12 cellular contexts compared by ENCODE assay signal in genomic region chr1:10979483-10979920, GRCh38. TPM values are rescaled to one million over a fixed set of nuclear protein-coding genes. Genes with fewer than 3 reads are reported as not detected.
DNase-seq lines count a peak whose midpoint lies in the region; ATAC-seq and TF ChIP-seq lines count a peak whose summit lies in the region.
"Had no signal": no experiment of that assay in that cellular context is flagged by ENCODE, and none has a peak within 500 bp of the region (broad histone marks: within the 10 kb centered on the region; RNA-seq: fewer than 3 reads in every experiment).

No MANE protein-coding gene starts in this region.

- H3K27ac ChIP-seq in heart right ventricle = peak overlapping the region in 8 of 10 donors; percentile 12 to 76 (median 56)
- H3K27ac ChIP-seq: BLaER1 treated with 17β-estradiol and CSF1 and Interleukin-3, amounts not matched to agents 10 nM and 100 nM; hepatocyte; spleen had no signal

- no peaks in the 10 kb centered on the region for H3K9me3 Mint-ChIP-seq in Calu3 (ENCODE audit: low read depth, unreplicated experiment)
- H3K9me3 Mint-ChIP-seq: activated naive CD8-positive, alpha-beta T cell treated with anti-CD3 and anti-CD28 coated beads, Interleukin-2, amount 10 ng/mL, durations not matched to agents 7 days and 5 days had no signal

- peak; percentile 52 to 66 (median 58) for ATAC-seq in heart right ventricle
- no peak for ATAC-seq in GM21447 (IDR thresholded peaks at IDR 0.05; ENCODE audit: unreplicated experiment)

- no peaks in the 10 kb centered on the region for H3K27me3 ChIP-seq in adipocyte (replicated peaks; ENCODE audit: control insufficient read depth, insufficient read depth, low read length)
- peaks cover 0 to 15% (median 0%) of the 10 kb centered on the region in 7 donors for H3K27me3 ChIP-seq in heart right ventricle
- H3K27me3 ChIP-seq: BLaER1 treated with 17β-estradiol and CSF1 and Interleukin-3, amounts not matched to agents 10 nM and 100 nM had no signal

- BruUV-seq in Calu3 (replicated peaks; lab: Mats Ljungman, UMichigan) = no TSS peak

- peak overlapping the region; percentile 80 for H3K27ac Mint-ChIP-seq in Calu3 (ENCODE audit: unreplicated experiment)
- H3K27ac Mint-ChIP-seq: activated naive CD8-positive, alpha-beta T cell treated with anti-CD3 and anti-CD28 coated beads, Interleukin-2, amount 10 ng/mL, durations not matched to agents 7 days and 5 days had no signal

- H3K36me3 ChIP-seq in adipocyte (ENCODE audit: control insufficient read depth, insufficient read depth, low read length, severe bottlenecking) = no peaks in the 10 kb centered on the region
- H3K36me3 ChIP-seq in heart right ventricle = no peaks in the 10 kb centered on the region
- H3K36me3 ChIP-seq: BLaER1 treated with 17β-estradiol and CSF1 and Interleukin-3, amounts not matched to agents 10 nM and 100 nM; spleen had no signal

- intact Hi-C loops in Calu3 (cut with micrococcal nuclease; ENCODE audit: unreplicated experiment) = loop anchor here (1.0 kb wide), 1 partner anchor 33 kb away; the partner anchor contains the start of gene TARDBP
- intact Hi-C loops in heart right ventricle (cut with DNase I) = no loop called here

- WGBS in heart right ventricle, 2 donors = 56 to 65% methylated on average over 13 of the region's 13 CpGs

- TF ChIP-seq CTCF in Calu3 (IDR thresholded peaks at IDR 0.05; ENCODE audit: unreplicated experiment) (no peak), heart right ventricle (IDR thresholded peaks at IDR 0.05) (no peak)

- H3K9me3 ChIP-seq in adipocyte (ENCODE audit: control insufficient read depth, low read length) = no peaks in the 10 kb centered on the region
- no peaks in the 10 kb centered on the region for H3K9me3 ChIP-seq in heart right ventricle
- H3K9me3 ChIP-seq: spleen had no signal

- H3K36me3 Mint-ChIP-seq in Calu3 (ENCODE audit: insufficient read depth, unreplicated experiment) = no peaks in the 10 kb centered on the region
- H3K36me3 Mint-ChIP-seq: activated naive CD8-positive, alpha-beta T cell treated with anti-CD3 and anti-CD28 coated beads, Interleukin-2, amount 10 ng/mL, durations not matched to agents 7 days and 5 days had no signal

- peak; percentile 74 for DNase-seq in Calu3
- peak; percentile 26 for DNase-seq in adipocyte (ENCODE audit: low read depth)
- DNase-seq in heart right ventricle = peak in 1 of 2 donors; percentile 46
- DNase-seq in pons (ENCODE audit: low spot score) = peak; percentile 96
- DNase-seq in DMS153 (lab: John Stamatoyannopoulos, UW) = no peak
- no peak for DNase-seq in ecto neural progenitor cell (ENCODE audit: low spot score)
- no peak for DNase-seq in SIG-M5 (lab: John Stamatoyannopoulos, UW)
- DNase-seq: activated naive CD8-positive, alpha-beta T cell treated with anti-CD3 and anti-CD28 coated beads, Interleukin-2, amount 10 ng/mL, durations not matched to agents 7 days and 5 days; spleen had no signal

- CTCF ChIA-PET in Calu3 (lab: Charles Lee) = interaction anchor here (1.2 to 1.4 kb wide), 2 partner anchors 17 to 58 kb away, joined by 3 read pairs; no protein-coding TSS in a partner anchor

- H3K4me3 ChIP-seq in adipocyte (ENCODE audit: low read length) (peak overlapping the region; percentile 29), heart right ventricle (no peak overlapping the region)
- H3K4me3 ChIP-seq: BLaER1 treated with 17β-estradiol and CSF1 and Interleukin-3, amounts not matched to agents 10 nM and 100 nM; hepatocyte; spleen had no signal

- no peak overlapping the region for H3K9ac ChIP-seq in adipocyte (ENCODE audit: low read length)
- H3K9ac ChIP-seq: BLaER1 treated with 17β-estradiol and CSF1 and Interleukin-3, amounts not matched to agents 10 nM and 100 nM had no signal

- H3K4me1 ChIP-seq in adipocyte (ENCODE audit: control insufficient read depth, insufficient read depth, low read length) (peaks cover 38% of the 10 kb centered on the region), heart right ventricle (peaks cover 5 to 23% (median 17%) of the 10 kb centered on the region in 9 donors)

- peak overlapping the region; percentile 46 for H3K4me3 Mint-ChIP-seq in Calu3 (ENCODE audit: low read depth, unreplicated experiment)
- H3K4me3 Mint-ChIP-seq: activated naive CD8-positive, alpha-beta T cell treated with anti-CD3 and anti-CD28 coated beads, Interleukin-2, amount 10 ng/mL, durations not matched to agents 7 days and 5 days had no signal

- H3K4me1 Mint-ChIP-seq in Calu3 (ENCODE audit: low read depth, unreplicated experiment) = peaks cover 29% of the 10 kb centered on the region
- H3K4me1 Mint-ChIP-seq: activated naive CD8-positive, alpha-beta T cell treated with anti-CD3 and anti-CD28 coated beads, Interleukin-2, amount 10 ng/mL, durations not matched to agents 7 days and 5 days had no signal

- H3K27me3 Mint-ChIP-seq in Calu3 (ENCODE audit: unreplicated experiment) = no peaks in the 10 kb centered on the region

RNA-seq across cellular contexts. Expression of gene TARDBP, which starts 33.0 kb away (rescaled TPM):
- total RNA-seq in Calu3 (2022) (124 and 130 TPM in 2 replicates), heart right ventricle (100 to 1,000 TPM in 6 of 10 donors, 10 to 100 TPM in 4; 77.4 to 138 (median 108) TPM)
- 10 to 100 TPM; 66.0 to 96.9 TPM for polyA plus RNA-seq in heart right ventricle

Comparison
In these comparisons a context has a peak if more than half of its experiments do, and no peak if none do; other contexts are left out.
1. DNase-seq: peak in Calu3 (single experiment), adipocyte (single experiment) and pons (single experiment); none in DMS153 (single experiment), ecto neural progenitor cell (single experiment) and SIG-M5 (single experiment).